ENCODE assay signal across 16 cellular contexts in genomic region chr7:35792472-35793224, GRCh38. TPM values are rescaled to one million over a fixed set of nuclear protein-coding genes. Genes with fewer than 3 reads are reported as not detected.
DNase-seq lines count a peak whose midpoint lies in the region; ATAC-seq and TF ChIP-seq lines count a peak whose summit lies in the region.
"Had no signal": no experiment of that assay in that cellular context is flagged by ENCODE, and none has a peak within 500 bp of the region (broad histone marks: within the 10 kb centered on the region; RNA-seq: fewer than 3 reads in every experiment).

No MANE protein-coding gene starts in this region.

- H3K9me3 ChIP-seq in endodermal cell (ENCODE audit: control insufficient read depth, low read length) (no peaks in the 10 kb centered on the region), ovary (no peaks in the 10 kb centered on the region)
- H3K9me3 ChIP-seq: neutrophil had no signal

- H3K36me3 ChIP-seq in endodermal cell (ENCODE audit: control insufficient read depth, insufficient read depth, low read length) = no peaks in the 10 kb centered on the region
- no peaks in the 10 kb centered on the region for H3K36me3 ChIP-seq in ovary
- H3K36me3 ChIP-seq: neutrophil had no signal

- H3K4me1 ChIP-seq in endodermal cell (ENCODE audit: control insufficient read depth, insufficient read depth, low read length) (peaks cover 7% of the 10 kb centered on the region), ovary (ENCODE audit: insufficient read depth) (no peaks in the 10 kb centered on the region)
- H3K4me1 ChIP-seq: A549 had no signal

- no peak for TF ChIP-seq CTCF in endodermal cell (conservative IDR thresholded peaks at IDR 0.05)
- TF ChIP-seq CTCF in ovary (IDR thresholded peaks at IDR 0.05) = no peak

- no peaks in the 10 kb centered on the region for H3K27me3 Mint-ChIP-seq in endodermal cell (ENCODE audit: insufficient read depth)

- peaks cover 19% of the 10 kb centered on the region for H3K9me3 Mint-ChIP-seq in endodermal cell
- H3K9me3 Mint-ChIP-seq in stimulated activated effector memory CD8-positive, alpha-beta T cell treated with anti-CD3 and anti-CD28 coated beads, Interleukin-12 subunit alpha, Interleukin-12 subunit beta, amount 100 ng/mL, for 72 hours = peaks cover 2% of the 10 kb centered on the region

- no peak for DNase-seq in Right ventricle myocardium inferior (ENCODE audit: missing footprints)
- DNase-seq in cardiac septum (ENCODE audit: low spot score) = no peak
- DNase-seq in endodermal cell = no peak
- peak; percentile 74 to 88 for DNase-seq in lung microvascular endothelial cell (ENCODE audit: low read depth in 2 of 2)
- DNase-seq in stimulated activated CD8-positive, alpha-beta memory T cell treated with anti-CD3 and anti-CD28 coated beads, Interleukin-4, amount 100 ng/mL, for 48 hours = no peak
- DNase-seq in ovary = no peak
- DNase-seq in stimulated activated effector memory CD8-positive, alpha-beta T cell treated with anti-CD3 and anti-CD28 coated beads, Interleukin-12 subunit alpha, Interleukin-12 subunit beta, amount 100 ng/mL, for 72 hours (ENCODE audit: low spot score in 2 of 2) = no peak
- no peak for DNase-seq in NCI-H69 (lab: John Stamatoyannopoulos, UW)
- DNase-seq: foreskin fibroblast; HFFc6; left colon; stimulated activated CD4-positive, alpha-beta T cell treated with anti-CD3 and anti-CD28 coated beads, Interleukin-4, amount 100 ng/mL, for 24 hours had no signal

- H3K36me3 Mint-ChIP-seq in endodermal cell (ENCODE audit: low read depth) = no peaks in the 10 kb centered on the region
- H3K36me3 Mint-ChIP-seq in stimulated activated effector memory CD8-positive, alpha-beta T cell treated with anti-CD3 and anti-CD28 coated beads, Interleukin-12 subunit alpha, Interleukin-12 subunit beta, amount 100 ng/mL, for 72 hours = no peaks in the 10 kb centered on the region

- H3K9ac ChIP-seq in endodermal cell (ENCODE audit: extremely low read depth, low read length, poor library complexity, severe bottlenecking) = no peak overlapping the region
- H3K9ac ChIP-seq: KMS-11 had no signal

- H3K4me3 Mint-ChIP-seq in endodermal cell = no peak overlapping the region
- no peak overlapping the region for H3K4me3 Mint-ChIP-seq in stimulated activated effector memory CD8-positive, alpha-beta T cell treated with anti-CD3 and anti-CD28 coated beads, Interleukin-12 subunit alpha, Interleukin-12 subunit beta, amount 100 ng/mL, for 72 hours
- H3K4me3 Mint-ChIP-seq: HFFc6 had no signal

- H3K27me3 ChIP-seq in endodermal cell (ENCODE audit: control insufficient read depth, insufficient read depth, low read length, poor library complexity, severe bottlenecking) = no peaks in the 10 kb centered on the region
- no peaks in the 10 kb centered on the region for H3K27me3 ChIP-seq in ovary
- H3K27me3 ChIP-seq: neutrophil had no signal

- peaks cover 13% of the 10 kb centered on the region for H3K4me1 Mint-ChIP-seq in endodermal cell
- H3K4me1 Mint-ChIP-seq in stimulated activated effector memory CD8-positive, alpha-beta T cell treated with anti-CD3 and anti-CD28 coated beads, Interleukin-12 subunit alpha, Interleukin-12 subunit beta, amount 100 ng/mL, for 72 hours = peaks cover 6% of the 10 kb centered on the region

- no peak overlapping the region for H3K4me3 ChIP-seq in endodermal cell (ENCODE audit: low read length)
- H3K4me3 ChIP-seq in ovary = no peak overlapping the region
- H3K4me3 ChIP-seq: A549 had no signal

- no peak for TF ChIP-seq POLR2A in ovary (IDR thresholded peaks at IDR 0.05)

- 83 to 90% methylated on average over 1 to 3 of the region's 3 CpGs for WGBS in endodermal cell (ENCODE audit: insufficient coverage in 1 of 2, insufficient read length in 1 of 2), 2 experiments
- WGBS in ovary, 3 donors = 46 to 53% (median 49%) methylated on average over 3 of the region's 3 CpGs

- intact Hi-C loops in Right ventricle myocardium inferior (cut with DNase I) (no loop called here), cardiac septum (cut with DNase I) (no loop called here), ovary (cut with DNase I) (no loop called here)

- ATAC-seq in Right ventricle myocardium inferior = peak; percentile 85
- ATAC-seq in stimulated activated effector memory CD8-positive, alpha-beta T cell treated with anti-CD3 and anti-CD28 coated beads, Interleukin-12 subunit alpha, Interleukin-12 subunit beta, amount 100 ng/mL, for 72 hours = no peak
- ATAC-seq: A549, left colon had no signal

- H3K27ac Mint-ChIP-seq in endodermal cell = peak overlapping the region; percentile 18
- H3K27ac Mint-ChIP-seq in stimulated activated effector memory CD8-positive, alpha-beta T cell treated with anti-CD3 and anti-CD28 coated beads, Interleukin-12 subunit alpha, Interleukin-12 subunit beta, amount 100 ng/mL, for 72 hours = no peak overlapping the region
- H3K27ac Mint-ChIP-seq: HFFc6 had no signal

- H3K27ac ChIP-seq in endodermal cell (ENCODE audit: low read depth, low read length) = no peak overlapping the region
- no peak overlapping the region for H3K27ac ChIP-seq in ovary
- H3K27ac ChIP-seq: A549, KMS-11, neutrophil, VCaP had no signal

- TF ChIP-seq EP300 in ovary (IDR thresholded peaks at IDR 0.05) = no peak

RNA-seq across cellular contexts. Expression of gene SEPTIN7, which starts 8.2 kb away (rescaled TPM):
- total RNA-seq in Right ventricle myocardium inferior = 175 TPM
- total RNA-seq in cardiac septum = 232 TPM
- total RNA-seq in endodermal cell = 100 to 1,000 TPM; 206 to 216 TPM
- 323 TPM for polyA plus RNA-seq in endodermal cell (2013, experiment 1 of 2)
- 327 TPM for polyA plus RNA-seq in endodermal cell (2013, experiment 2 of 2)
- total RNA-seq in lung microvascular endothelial cell = 80.4 and 92.7 TPM in 2 replicates
- 100 to 1,000 TPM; 141 to 266 (median 234) TPM for total RNA-seq in ovary
- 100 to 1,000 TPM; 213 to 356 TPM for polyA plus RNA-seq in ovary

Comparison
In these comparisons a context has a peak if more than half of its experiments do, and no peak if none do; other contexts are left out.
1. DNase-seq: peak in lung microvascular endothelial cell (2 of 2); none in Right ventricle myocardium inferior (single experiment), cardiac septum (single experiment), endodermal cell (single experiment), stimulated activated CD8-positive, alpha-beta memory T cell treated with anti-CD3 and anti-CD28 coated beads, Interleukin-4, amount 100 ng/mL, for 48 hours (single experiment), ovary (0 of 5), stimulated activated effector memory CD8-positive, alpha-beta T cell treated with anti-CD3 and anti-CD28 coated beads, Interleukin-12 subunit alpha, Interleukin-12 subunit beta, amount 100 ng/mL, for 72 hours (0 of 2) and NCI-H69 (single experiment).